Comparison of ENCODE assay signal across 8 cellular contexts in genomic region chr6:52407467-52407866, GRCh38. TPM values are rescaled to one million over a fixed set of nuclear protein-coding genes. Genes with fewer than 3 reads are reported as not detected.
A peak's percentile ranks its signal among the peaks of the same experiment; 100 is the strongest.
DNase-seq lines count a peak whose midpoint lies in the region; ATAC-seq and TF ChIP-seq lines count a peak whose summit lies in the region.

No MANE protein-coding gene starts in this region.

- H3K27ac ChIP-seq in vagina = no peak overlapping the region

- H3K36me3 Mint-ChIP-seq in activated T-cell treated with anti-CD3 and anti-CD28 coated beads, Interleukin-2, amount 50 U/mL, for 4 hours (ENCODE audit: insufficient read depth) = peaks cover 16% of the 10 kb centered on the region
- peaks cover 20% of the 10 kb centered on the region for H3K36me3 Mint-ChIP-seq in activated T-cell treated with anti-CD3 and anti-CD28 coated beads, Interleukin-2, amount 50 U/mL, for 24 hours (ENCODE audit: low read depth)

- no peaks in the 10 kb centered on the region for H3K9me3 Mint-ChIP-seq in activated T-cell treated with anti-CD3 and anti-CD28 coated beads, Interleukin-2, amount 50 U/mL, for 4 hours
- no peaks in the 10 kb centered on the region for H3K9me3 Mint-ChIP-seq in activated T-cell treated with anti-CD3 and anti-CD28 coated beads, Interleukin-2, amount 50 U/mL, for 24 hours

- no peak overlapping the region for H3K27ac Mint-ChIP-seq in activated T-cell treated with anti-CD3 and anti-CD28 coated beads, Interleukin-2, amount 50 U/mL, for 24 hours

- H3K36me3 ChIP-seq in adipocyte (ENCODE audit: control insufficient read depth, insufficient read depth, low read length, severe bottlenecking) (no peaks in the 10 kb centered on the region), vagina (peaks cover 0 to 5% of the 10 kb centered on the region in 2 donors)

- no peak overlapping the region for H3K4me3 Mint-ChIP-seq in activated T-cell treated with anti-CD3 and anti-CD28 coated beads, Interleukin-2, amount 50 U/mL, for 4 hours
- H3K4me3 Mint-ChIP-seq in activated T-cell treated with anti-CD3 and anti-CD28 coated beads, Interleukin-2, amount 50 U/mL, for 24 hours = no peak overlapping the region

- H3K9ac ChIP-seq in adipocyte (ENCODE audit: low read length) = no peak overlapping the region

- peaks cover 24% of the 10 kb centered on the region for H3K4me1 ChIP-seq in adipocyte (ENCODE audit: control insufficient read depth, insufficient read depth, low read length)
- H3K4me1 ChIP-seq in vagina = no peaks in the 10 kb centered on the region

- H3K4me3 ChIP-seq in adipocyte (ENCODE audit: low read length) = no peak overlapping the region
- no peak overlapping the region for H3K4me3 ChIP-seq in vagina

- H3K27me3 Mint-ChIP-seq in activated T-cell treated with anti-CD3 and anti-CD28 coated beads, Interleukin-2, amount 50 U/mL, for 4 hours (ENCODE audit: low read depth) = no peaks in the 10 kb centered on the region
- no peaks in the 10 kb centered on the region for H3K27me3 Mint-ChIP-seq in activated T-cell treated with anti-CD3 and anti-CD28 coated beads, Interleukin-2, amount 50 U/mL, for 24 hours

- no peak for DNase-seq in activated T-cell treated with anti-CD3 and anti-CD28 coated beads, Interleukin-2, amount 50 U/mL, for 4 hours
- DNase-seq in activated T-cell treated with anti-CD3 and anti-CD28 coated beads, Interleukin-2, amount 50 U/mL, for 24 hours = no peak
- peak; percentile 47 for DNase-seq in NCI-H2196 treated with DMSO at 0.1 percent for 48 hours (lab: John Stamatoyannopoulos, UW; ENCODE audit: unreplicated experiment)
- DNase-seq in adipocyte (ENCODE audit: low read depth) = peak; percentile 74
- peak; percentile 28 for DNase-seq in iris pigment epithelial cell (ENCODE audit: low read depth)
- no peak for DNase-seq in T-helper 9 cell
- DNase-seq in vagina (ENCODE audit: extremely low spot score in 2 of 2) = no peak

- H3K9me3 ChIP-seq in adipocyte (ENCODE audit: control insufficient read depth, low read length) (no peaks in the 10 kb centered on the region), vagina (no peaks in the 10 kb centered on the region)

- no peak for TF ChIP-seq POLR2A in vagina (IDR thresholded peaks at IDR 0.05)

- ATAC-seq in activated T-cell treated with anti-CD3 and anti-CD28 coated beads, Interleukin-2, amount 50 U/mL, for 4 hours = peak; percentile 76 to 78
- peak; percentile 57 for ATAC-seq in HG02610 (IDR thresholded peaks at IDR 0.05; ENCODE audit: unreplicated experiment)

- no peak for TF ChIP-seq CTCF in vagina (IDR thresholded peaks at IDR 0.05)

- peaks cover 9% of the 10 kb centered on the region for H3K4me1 Mint-ChIP-seq in activated T-cell treated with anti-CD3 and anti-CD28 coated beads, Interleukin-2, amount 50 U/mL, for 4 hours (ENCODE audit: low read depth)
- H3K4me1 Mint-ChIP-seq in activated T-cell treated with anti-CD3 and anti-CD28 coated beads, Interleukin-2, amount 50 U/mL, for 24 hours (ENCODE audit: low read depth) = peaks cover 28% of the 10 kb centered on the region

- H3K27me3 ChIP-seq in adipocyte (replicated peaks; ENCODE audit: control insufficient read depth, insufficient read depth, low read length) (no peaks in the 10 kb centered on the region), vagina (no peaks in the 10 kb centered on the region)

- intact Hi-C loops in vagina (cut with DNase I) = no loop called here

RNA-seq across cellular contexts. Expression of gene EFHC1, which starts 12.7 kb away (rescaled TPM):
- 1 to 10 TPM; 1.2 to 1.9 (median 1.8) TPM for total RNA-seq in activated T-cell treated with anti-CD3 and anti-CD28 coated beads, Interleukin-2, amount 50 U/mL, for 4 hours
- total RNA-seq in vagina = 27.0 TPM

RNA-seq across cellular contexts. Expression of gene PAQR8, which starts 45.5 kb away (rescaled TPM):
- 1 to 10 TPM; 1.4 to 3.4 (median 2.6) TPM for total RNA-seq in activated T-cell treated with anti-CD3 and anti-CD28 coated beads, Interleukin-2, amount 50 U/mL, for 4 hours
- total RNA-seq in vagina = 8.8 TPM

Comparison
In these comparisons a context has a peak if more than half of its experiments do, and no peak if none do; other contexts are left out.
1. DNase-seq: peak in NCI-H2196 treated with DMSO at 0.1 percent for 48 hours (single experiment), adipocyte (single experiment) and iris pigment epithelial cell (single experiment); none in activated T-cell treated with anti-CD3 and anti-CD28 coated beads, Interleukin-2, amount 50 U/mL, for 4 hours (single experiment), activated T-cell treated with anti-CD3 and anti-CD28 coated beads, Interleukin-2, amount 50 U/mL, for 24 hours (single experiment), T-helper 9 cell (single experiment) and vagina (0 of 2).